In the genomic region with DNA sequence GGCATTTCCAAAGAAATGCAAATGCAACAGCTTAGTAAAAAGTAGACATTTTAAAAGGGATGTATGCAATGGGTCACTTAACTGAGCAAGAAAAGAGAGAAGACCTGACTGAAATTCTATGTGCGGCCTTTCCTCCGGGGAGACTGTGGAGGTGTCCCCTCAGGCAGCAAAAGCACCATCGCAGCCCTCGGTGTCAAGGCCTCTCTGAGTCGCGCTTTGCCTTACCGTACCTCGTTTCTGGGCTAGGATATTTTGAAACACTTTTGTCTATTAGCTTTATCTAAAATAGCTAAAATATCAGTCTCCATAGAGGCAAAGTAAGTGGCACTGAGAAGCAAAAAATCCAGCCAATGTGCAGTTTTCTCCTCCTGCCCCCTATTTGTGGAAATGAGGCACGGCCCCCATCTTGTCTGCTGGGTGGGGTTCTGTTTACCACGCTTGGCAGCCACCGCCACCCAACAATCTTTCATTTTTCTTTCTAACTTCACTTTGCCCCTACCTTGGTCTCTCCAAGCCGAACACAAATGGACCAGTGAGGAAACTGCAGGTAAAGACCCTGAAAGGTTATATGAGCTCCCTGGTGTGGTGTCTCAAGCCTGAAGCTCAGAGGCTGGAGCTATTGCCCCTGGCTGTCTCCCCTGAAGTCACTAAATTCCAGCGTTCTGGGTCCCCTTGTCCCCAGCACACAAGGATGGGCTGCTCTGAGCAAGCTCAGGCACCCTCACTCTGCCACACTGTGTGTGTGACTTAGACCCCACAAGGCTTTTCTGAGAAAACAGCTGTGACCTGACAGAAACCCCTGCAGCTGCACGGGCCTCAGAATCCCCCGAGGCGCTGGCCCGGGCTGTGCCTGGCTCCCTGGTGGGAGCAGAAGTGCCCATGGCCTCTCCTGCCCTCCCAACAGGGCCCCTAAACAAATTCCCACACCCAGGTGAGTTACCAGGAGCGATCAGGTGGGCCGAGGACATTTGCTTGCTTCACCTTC, we compare ENCODE assay signal across 1 cellular context.
TF ChIP-seq lines count a peak whose summit lies in the region.

No MANE protein-coding gene starts in this region.

TF ChIP-seq in HepG2, 621 proteins besides CTCF, POLR2A, EP300 and RAD21:
- TF ChIP-seq TBX2 (CRISPR knock-in tag; IDR thresholded peaks at IDR 0.05; ENCODE audit: borderline replicate concordance) = no peak
- TF ChIP-seq, protein P1, sequence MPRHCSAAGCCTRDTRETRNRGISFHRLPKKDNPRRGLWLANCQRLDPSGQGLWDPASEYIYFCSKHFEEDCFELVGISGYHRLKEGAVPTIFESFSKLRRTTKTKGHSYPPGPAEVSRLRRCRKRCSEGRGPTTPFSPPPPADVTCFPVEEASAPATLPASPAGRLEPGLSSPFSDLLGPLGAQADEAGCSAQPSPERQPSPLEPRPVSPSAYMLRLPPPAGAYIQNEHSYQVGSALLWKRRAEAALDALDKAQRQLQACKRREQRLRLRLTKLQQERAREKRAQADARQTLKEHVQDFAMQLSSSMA (CRISPR knock-in tag; IDR thresholded peaks at IDR 0.05) = no peak
- TF ChIP-seq, protein P2, sequence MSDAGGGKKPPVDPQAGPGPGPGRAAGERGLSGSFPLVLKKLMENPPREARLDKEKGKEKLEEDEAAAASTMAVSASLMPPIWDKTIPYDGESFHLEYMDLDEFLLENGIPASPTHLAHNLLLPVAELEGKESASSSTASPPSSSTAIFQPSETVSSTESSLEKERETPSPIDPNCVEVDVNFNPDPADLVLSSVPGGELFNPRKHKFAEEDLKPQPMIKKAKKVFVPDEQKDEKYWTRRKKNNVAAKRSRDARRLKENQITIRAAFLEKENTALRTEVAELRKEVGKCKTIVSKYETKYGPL (CRISPR knock-in tag; IDR thresholded peaks at IDR 0.05) = no peak
- TF ChIP-seq ZSCAN22 (CRISPR knock-in tag; IDR thresholded peaks at IDR 0.05) = no peak
- TF ChIP-seq, protein P3, sequence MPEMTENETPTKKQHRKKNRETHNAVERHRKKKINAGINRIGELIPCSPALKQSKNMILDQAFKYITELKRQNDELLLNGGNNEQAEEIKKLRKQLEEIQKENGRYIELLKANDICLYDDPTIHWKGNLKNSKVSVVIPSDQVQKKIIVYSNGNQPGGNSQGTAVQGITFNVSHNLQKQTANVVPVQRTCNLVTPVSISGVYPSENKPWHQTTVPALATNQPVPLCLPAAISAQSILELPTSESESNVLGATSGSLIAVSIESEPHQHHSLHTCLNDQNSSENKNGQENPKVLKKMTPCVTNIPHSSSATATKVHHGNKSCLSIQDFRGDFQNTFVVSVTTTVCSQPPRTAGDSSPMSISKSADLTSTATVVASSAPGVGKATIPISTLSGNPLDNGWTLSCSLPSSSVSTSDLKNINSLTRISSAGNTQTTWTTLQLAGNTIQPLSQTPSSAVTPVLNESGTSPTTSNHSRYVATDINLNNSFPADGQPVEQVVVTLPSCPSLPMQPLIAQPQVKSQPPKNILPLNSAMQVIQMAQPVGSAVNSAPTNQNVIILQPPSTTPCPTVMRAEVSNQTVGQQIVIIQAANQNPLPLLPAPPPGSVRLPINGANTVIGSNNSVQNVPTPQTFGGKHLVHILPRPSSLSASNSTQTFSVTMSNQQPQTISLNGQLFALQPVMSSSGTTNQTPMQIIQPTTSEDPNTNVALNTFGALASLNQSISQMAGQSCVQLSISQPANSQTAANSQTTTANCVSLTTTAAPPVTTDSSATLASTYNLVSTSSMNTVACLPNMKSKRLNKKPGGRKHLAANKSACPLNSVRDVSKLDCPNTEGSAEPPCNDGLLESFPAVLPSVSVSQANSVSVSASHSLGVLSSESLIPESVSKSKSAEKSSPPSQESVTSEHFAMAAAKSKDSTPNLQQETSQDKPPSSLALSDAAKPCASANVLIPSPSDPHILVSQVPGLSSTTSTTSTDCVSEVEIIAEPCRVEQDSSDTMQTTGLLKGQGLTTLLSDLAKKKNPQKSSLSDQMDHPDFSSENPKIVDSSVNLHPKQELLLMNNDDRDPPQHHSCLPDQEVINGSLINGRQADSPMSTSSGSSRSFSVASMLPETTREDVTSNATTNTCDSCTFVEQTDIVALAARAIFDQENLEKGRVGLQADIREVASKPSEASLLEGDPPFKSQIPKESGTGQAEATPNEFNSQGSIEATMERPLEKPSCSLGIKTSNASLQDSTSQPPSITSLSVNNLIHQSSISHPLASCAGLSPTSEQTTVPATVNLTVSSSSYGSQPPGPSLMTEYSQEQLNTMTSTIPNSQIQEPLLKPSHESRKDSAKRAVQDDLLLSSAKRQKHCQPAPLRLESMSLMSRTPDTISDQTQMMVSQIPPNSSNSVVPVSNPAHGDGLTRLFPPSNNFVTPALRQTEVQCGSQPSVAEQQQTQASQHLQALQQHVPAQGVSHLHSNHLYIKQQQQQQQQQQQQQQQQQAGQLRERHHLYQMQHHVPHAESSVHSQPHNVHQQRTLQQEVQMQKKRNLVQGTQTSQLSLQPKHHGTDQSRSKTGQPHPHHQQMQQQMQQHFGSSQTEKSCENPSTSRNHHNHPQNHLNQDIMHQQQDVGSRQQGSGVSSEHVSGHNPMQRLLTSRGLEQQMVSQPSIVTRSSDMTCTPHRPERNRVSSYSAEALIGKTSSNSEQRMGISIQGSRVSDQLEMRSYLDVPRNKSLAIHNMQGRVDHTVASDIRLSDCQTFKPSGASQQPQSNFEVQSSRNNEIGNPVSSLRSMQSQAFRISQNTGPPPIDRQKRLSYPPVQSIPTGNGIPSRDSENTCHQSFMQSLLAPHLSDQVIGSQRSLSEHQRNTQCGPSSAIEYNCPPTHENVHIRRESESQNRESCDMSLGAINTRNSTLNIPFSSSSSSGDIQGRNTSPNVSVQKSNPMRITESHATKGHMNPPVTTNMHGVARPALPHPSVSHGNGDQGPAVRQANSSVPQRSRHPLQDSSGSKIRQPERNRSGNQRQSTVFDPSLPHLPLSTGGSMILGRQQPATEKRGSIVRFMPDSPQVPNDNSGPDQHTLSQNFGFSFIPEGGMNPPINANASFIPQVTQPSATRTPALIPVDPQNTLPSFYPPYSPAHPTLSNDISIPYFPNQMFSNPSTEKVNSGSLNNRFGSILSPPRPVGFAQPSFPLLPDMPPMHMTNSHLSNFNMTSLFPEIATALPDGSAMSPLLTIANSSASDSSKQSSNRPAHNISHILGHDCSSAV (CRISPR knock-in tag; IDR thresholded peaks at IDR 0.05; ENCODE audit: borderline replicate concordance) = no peak
- TF ChIP-seq, protein P4, sequence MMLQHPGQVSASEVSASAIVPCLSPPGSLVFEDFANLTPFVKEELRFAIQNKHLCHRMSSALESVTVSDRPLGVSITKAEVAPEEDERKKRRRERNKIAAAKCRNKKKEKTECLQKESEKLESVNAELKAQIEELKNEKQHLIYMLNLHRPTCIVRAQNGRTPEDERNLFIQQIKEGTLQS (CRISPR knock-in tag; IDR thresholded peaks at IDR 0.05) = no peak
- no peak for TF ChIP-seq ZNF775 (CRISPR knock-in tag; IDR thresholded peaks at IDR 0.05; ENCODE audit: borderline replicate concordance)
- no peak for TF ChIP-seq FLYWCH1 (CRISPR knock-in tag; IDR thresholded peaks at IDR 0.05)
- no peak for TF ChIP-seq STAG1 (CRISPR knock-in tag; IDR thresholded peaks at IDR 0.05)
- no peak for TF ChIP-seq SRY (CRISPR knock-in tag; IDR thresholded peaks at IDR 0.05)
- TF ChIP-seq, protein P5, sequence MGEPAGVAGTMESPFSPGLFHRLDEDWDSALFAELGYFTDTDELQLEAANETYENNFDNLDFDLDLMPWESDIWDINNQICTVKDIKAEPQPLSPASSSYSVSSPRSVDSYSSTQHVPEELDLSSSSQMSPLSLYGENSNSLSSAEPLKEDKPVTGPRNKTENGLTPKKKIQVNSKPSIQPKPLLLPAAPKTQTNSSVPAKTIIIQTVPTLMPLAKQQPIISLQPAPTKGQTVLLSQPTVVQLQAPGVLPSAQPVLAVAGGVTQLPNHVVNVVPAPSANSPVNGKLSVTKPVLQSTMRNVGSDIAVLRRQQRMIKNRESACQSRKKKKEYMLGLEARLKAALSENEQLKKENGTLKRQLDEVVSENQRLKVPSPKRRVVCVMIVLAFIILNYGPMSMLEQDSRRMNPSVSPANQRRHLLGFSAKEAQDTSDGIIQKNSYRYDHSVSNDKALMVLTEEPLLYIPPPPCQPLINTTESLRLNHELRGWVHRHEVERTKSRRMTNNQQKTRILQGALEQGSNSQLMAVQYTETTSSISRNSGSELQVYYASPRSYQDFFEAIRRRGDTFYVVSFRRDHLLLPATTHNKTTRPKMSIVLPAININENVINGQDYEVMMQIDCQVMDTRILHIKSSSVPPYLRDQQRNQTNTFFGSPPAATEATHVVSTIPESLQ (CRISPR knock-in tag; conservative IDR thresholded peaks at IDR 0.05) = no peak
- no peak for TF ChIP-seq NFIB (CRISPR knock-in tag; IDR thresholded peaks at IDR 0.05; ENCODE audit: borderline replicate concordance)
